Comparison of ENCODE assay signal across 13 cellular contexts in the genomic region with DNA sequence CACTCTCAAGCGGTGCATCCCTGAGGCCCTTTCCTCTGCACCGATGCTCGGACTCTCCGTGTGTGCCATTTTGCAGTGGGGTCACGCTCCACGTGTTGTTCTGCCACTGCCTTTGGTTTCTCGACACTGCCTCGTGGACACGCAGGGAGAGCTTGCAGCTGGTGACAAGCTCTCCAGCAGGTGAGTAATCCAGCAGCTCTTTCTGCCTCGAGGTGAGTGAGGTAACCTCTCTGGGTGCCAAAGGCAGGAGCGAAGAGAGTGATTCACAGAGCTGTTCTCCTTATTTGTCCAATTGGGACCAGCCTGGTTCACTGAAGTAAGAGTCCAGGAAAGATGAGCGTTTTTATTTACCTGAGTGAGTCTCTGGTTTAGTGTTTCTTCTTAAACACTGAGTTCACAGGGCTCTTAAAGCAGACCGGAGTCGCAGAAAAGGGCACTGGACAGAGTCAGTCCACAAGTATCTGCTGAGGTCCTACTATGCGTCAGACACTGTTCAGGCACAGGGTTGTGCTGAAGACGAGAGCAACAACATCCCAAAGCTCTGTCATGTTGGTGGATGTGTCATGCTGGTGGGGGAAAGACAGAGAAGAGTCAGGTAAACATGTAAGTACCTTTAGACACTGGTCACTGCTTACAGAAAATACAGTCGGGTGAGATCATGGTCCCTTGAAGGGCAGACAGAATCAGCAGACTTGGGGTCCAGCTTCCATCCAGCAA.
DNase-seq lines count a peak whose midpoint lies in the region; ATAC-seq and TF ChIP-seq lines count a peak whose summit lies in the region.
"Had no signal": no experiment of that assay in that cellular context is flagged by ENCODE, and none has a peak within 500 bp of the region (broad histone marks: within the 10 kb centered on the region; RNA-seq: fewer than 3 reads in every experiment).

No MANE protein-coding gene starts in this region.

- no peak overlapping the region for H3K4ac ChIP-seq in IMR-90 (ENCODE audit: low read depth, low read length)

- no peak overlapping the region for H3K14ac ChIP-seq in IMR-90 (replicated peaks; ENCODE audit: low read depth, low read length)

- TF ChIP-seq POLR2A in IMR-90 (IDR thresholded peaks at IDR 0.05; ENCODE audit: low read depth, low read length): no peak
- no peak for TF ChIP-seq POLR2A in breast epithelium (IDR thresholded peaks at IDR 0.05)

- H2BK120ac ChIP-seq in IMR-90 (ENCODE audit: low read depth, low read length): no peak overlapping the region

- no peak overlapping the region for H2BK20ac ChIP-seq in IMR-90 (ENCODE audit: low read depth, low read length)

- POLR2A ChIA-PET in IMR-90 (lab: Charles Lee; ENCODE audit: unreplicated experiment): no interaction called here

- H3K4me1 ChIP-seq in IMR-90 (ENCODE audit: control insufficient read depth, insufficient read depth, low read length): no peaks in the 10 kb centered on the region
- H3K4me1 ChIP-seq in breast epithelium: peaks cover 0 to 6% of the 10 kb centered on the region in 2 donors
- H3K4me1 ChIP-seq in lung (ENCODE audit: control insufficient read depth in 2 of 2, insufficient read depth in 2 of 2, low read length in 2 of 2): peaks cover 0 to 6% of the 10 kb centered on the region in 2 donors
- H3K4me1 ChIP-seq: colonic mucosa had no signal

- no peak for ATAC-seq in IMR-90 (ENCODE audit: low read depth)
- peak; percentile 63 for ATAC-seq in lung (ENCODE audit: insufficient read depth, low FRiP score)
- no peak for ATAC-seq in HG03439 (IDR thresholded peaks at IDR 0.05; ENCODE audit: unreplicated experiment)
- no peak for ATAC-seq in HG03378 (IDR thresholded peaks at IDR 0.05; ENCODE audit: unreplicated experiment)

- H2AFZ ChIP-seq in IMR-90 (replicated peaks; ENCODE audit: low read length, poor library complexity): no peak overlapping the region

- no peak overlapping the region for H3K23ac ChIP-seq in IMR-90 (ENCODE audit: low read depth, low read length)

- H3K27ac ChIP-seq in IMR-90 (ENCODE audit: insufficient read depth, low read length) (no peak overlapping the region), breast epithelium (peak overlapping the region; percentile 91 to 93), lung (ENCODE audit: low read depth in 1 of 2, low read length in 1 of 2) (peak overlapping the region in 1 of 2 donors; percentile 11)
- H3K27ac ChIP-seq: colonic mucosa had no signal

- dilution Hi-C loops in IMR-90 (cut with HindIII; ENCODE audit: low sequenced_read_pairs, unreplicated experiment): no loop called here

- no peak overlapping the region for H4K8ac ChIP-seq in IMR-90 (ENCODE audit: low read depth in 2 of 2, low read length in 2 of 2)

- TF ChIP-seq RAD21 in IMR-90 (IDR thresholded peaks at IDR 0.05; ENCODE audit: low read length): no peak

- intact Hi-C loops in IMR-90 (cut with micrococcal nuclease) (no loop called here), breast epithelium (cut with DNase I; ENCODE audit: low total_unique reads) (no loop called here)

- H2BK15ac ChIP-seq in IMR-90 (ENCODE audit: low read depth, low read length): no peak overlapping the region

- H2AK5ac ChIP-seq in IMR-90 (ENCODE audit: low read depth, low read length): no peak overlapping the region

- BruUV-seq in IMR-90 (replicated peaks; lab: Mats Ljungman, UMichigan): no TSS peak

- no peak overlapping the region for H3K56ac ChIP-seq in IMR-90 (ENCODE audit: extremely low read depth, insufficient read depth, low read length)

- H3K27me3 ChIP-seq in IMR-90 (ENCODE audit: control insufficient read depth, insufficient read depth, low read length) (peaks cover 41% of the 10 kb centered on the region), breast epithelium (no peaks in the 10 kb centered on the region), lung (ENCODE audit: control insufficient read depth, insufficient read depth) (no peaks in the 10 kb centered on the region)
- H3K27me3 ChIP-seq: colonic mucosa had no signal

- H3K9ac ChIP-seq in IMR-90 (ENCODE audit: low read depth, low read length): no peak overlapping the region

- H4K5ac ChIP-seq in IMR-90 (ENCODE audit: low read depth, low read length): no peak overlapping the region

- H3K9me3 ChIP-seq in IMR-90 (ENCODE audit: control insufficient read depth, insufficient read depth, low read length) (no peaks in the 10 kb centered on the region), breast epithelium (no peaks in the 10 kb centered on the region), lung (ENCODE audit: control insufficient read depth in 2 of 2, insufficient read depth in 1 of 2, low read length in 1 of 2) (no peaks in the 10 kb centered on the region)
- H3K9me3 ChIP-seq: colonic mucosa had no signal

- DNase-seq in COLO668 (lab: John Stamatoyannopoulos, UW; ENCODE audit: unreplicated experiment) (peak; percentile 47), IMR-90 (peak; percentile 7), breast epithelium (ENCODE audit: low spot score in 2 of 2) (peak; percentile 82 to 91), lung (ENCODE audit: low spot score) (peak; percentile 50), NCI-H748 treated with DMSO at 0.1 percent for 48 hours (lab: John Stamatoyannopoulos, UW) (no peak)
- DNase-seq in effector CD4-positive, alpha-beta T cell: no peak
- DNase-seq: activated CD4-positive, alpha-beta T cell treated with anti-CD3 and anti-CD28 coated beads, Interleukin-2, amount 10 ng/mL, durations not matched to agents 24 days and 14 days; activated T-cell treated with anti-CD3 and anti-CD28 coated beads, Interleukin-2, amount 50 U/mL, for 24 hours; amniotic stem cell; colonic mucosa; HCEC 1CT had no signal

- no peaks in the 10 kb centered on the region for H3K79me1 ChIP-seq in IMR-90 (ENCODE audit: low read depth in 1 of 2, low read length in 2 of 2)

- no peak overlapping the region for H2AK9ac ChIP-seq in IMR-90 (replicated peaks; ENCODE audit: low read depth, low read length, poor library complexity)

- TF ChIP-seq CTCF in IMR-90 (conservative IDR thresholded peaks at IDR 0.05; ENCODE audit: low read depth, low read length) (no peak), breast epithelium (IDR thresholded peaks at IDR 0.05) (peak in 1 of 3 donors; percentile 19), lung (IDR thresholded peaks at IDR 0.05; ENCODE audit: control extremely low read depth, extremely low read depth) (no peak)

- no peak overlapping the region for H3K4me2 ChIP-seq in IMR-90 (ENCODE audit: low read depth, low read length)

- no peaks in the 10 kb centered on the region; the same call in 1 of the 2 replicates for H3K9me1 ChIP-seq in IMR-90 (ENCODE audit: insufficient read depth, low read length)

- in situ Hi-C loops in IMR-90 (cut with MboI; ENCODE audit: low sequenced_read_pairs): no loop called here

- no peaks in the 10 kb centered on the region for H4K20me1 ChIP-seq in IMR-90 (ENCODE audit: insufficient read depth, low read length)

- WGBS in IMR-90 (ENCODE audit: extremely low coverage in 2 of 2, insufficient read length in 1 of 2), 2 experiments: 91% methylated on average over 6 of the region's 17 CpGs; no CpG with 5 or more reads in 1 of the 2 experiments
- 84 to 93% methylated on average over 17 of the region's 17 CpGs for WGBS in lung, 2 donors

- CTCF ChIA-PET in IMR-90 (lab: Yijun Ruan, JAX): no interaction called here

- H3K4me3 ChIP-seq in IMR-90 (ENCODE audit: insufficient read depth, low read depth, low read length): no peak overlapping the region
- no peak overlapping the region for H3K4me3 ChIP-seq in breast epithelium
- no peak overlapping the region for H3K4me3 ChIP-seq in lung
- H3K4me3 ChIP-seq: colonic mucosa had no signal

- H3K36me3 ChIP-seq in IMR-90 (ENCODE audit: control insufficient read depth, insufficient read depth, low read length) (no peaks in the 10 kb centered on the region), breast epithelium (no peaks in the 10 kb centered on the region), lung (ENCODE audit: control insufficient read depth in 2 of 2, insufficient read depth in 2 of 2, low read length in 2 of 2) (no peaks in the 10 kb centered on the region)
- H3K36me3 ChIP-seq: colonic mucosa had no signal

- no peak overlapping the region for H4K91ac ChIP-seq in IMR-90 (ENCODE audit: insufficient read depth, low read depth, low read length)

- no peak overlapping the region for H2BK5ac ChIP-seq in IMR-90 (ENCODE audit: low read depth, low read length, poor library complexity, severe bottlenecking)

- no peak overlapping the region for H3K18ac ChIP-seq in IMR-90 (ENCODE audit: low read depth, low read length)

TF ChIP-seq in IMR-90, 13 proteins besides CTCF, POLR2A, EP300 and RAD21:
- TF ChIP-seq, protein P1, sequence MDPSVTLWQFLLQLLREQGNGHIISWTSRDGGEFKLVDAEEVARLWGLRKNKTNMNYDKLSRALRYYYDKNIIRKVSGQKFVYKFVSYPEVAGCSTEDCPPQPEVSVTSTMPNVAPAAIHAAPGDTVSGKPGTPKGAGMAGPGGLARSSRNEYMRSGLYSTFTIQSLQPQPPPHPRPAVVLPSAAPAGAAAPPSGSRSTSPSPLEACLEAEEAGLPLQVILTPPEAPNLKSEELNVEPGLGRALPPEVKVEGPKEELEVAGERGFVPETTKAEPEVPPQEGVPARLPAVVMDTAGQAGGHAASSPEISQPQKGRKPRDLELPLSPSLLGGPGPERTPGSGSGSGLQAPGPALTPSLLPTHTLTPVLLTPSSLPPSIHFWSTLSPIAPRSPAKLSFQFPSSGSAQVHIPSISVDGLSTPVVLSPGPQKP (IDR thresholded peaks at IDR 0.05; ENCODE audit: borderline replicate concordance, low read depth, low read length): no peak
TF ChIP-seq in IMR-90: peak in this region for 0.

Comparison
In these comparisons a context has a peak if more than half of its experiments do, and no peak if none do; other contexts are left out.
1. DNase-seq: peak in COLO668 (single experiment), IMR-90 (single experiment), breast epithelium (2 of 2) and lung (single experiment); none in NCI-H748 treated with DMSO at 0.1 percent for 48 hours (single experiment) and effector CD4-positive, alpha-beta T cell (single experiment).